In genomic region chr5:91174418-91174817, GRCh38 we compare ENCODE assay signal across 17 cellular contexts.
DNase-seq lines count a peak whose midpoint lies in the region; ATAC-seq and TF ChIP-seq lines count a peak whose summit lies in the region.
"Had no signal": no experiment of that assay in that cellular context is flagged by ENCODE, and none has a peak within 500 bp of the region (broad histone marks: within the 10 kb centered on the region; RNA-seq: fewer than 3 reads in every experiment).

No MANE protein-coding gene starts in this region.

- H3K4me2 ChIP-seq in trophoblast cell (ENCODE audit: low read length), result no peak overlapping the region

- H3K36me3 ChIP-seq in cardiac muscle cell, result no peaks in the 10 kb centered on the region
- no peaks in the 10 kb centered on the region for H3K36me3 ChIP-seq in heart left ventricle
- H3K36me3 ChIP-seq in gastroesophageal sphincter, result no peaks in the 10 kb centered on the region
- no peaks in the 10 kb centered on the region for H3K36me3 ChIP-seq in muscle layer of duodenum (ENCODE audit: control insufficient read depth in 1 of 2, insufficient read depth in 2 of 2, low read length in 2 of 2)
- no peaks in the 10 kb centered on the region for H3K36me3 ChIP-seq in transverse colon
- no peaks in the 10 kb centered on the region for H3K36me3 ChIP-seq in trophoblast cell (ENCODE audit: control insufficient read depth in 1 of 2, insufficient read depth in 2 of 2, low read length in 2 of 2)
- H3K36me3 ChIP-seq: BE2C had no signal

- no peak overlapping the region for H2BK120ac ChIP-seq in trophoblast cell (ENCODE audit: insufficient read depth, low read length, poor library complexity)

- no peaks in the 10 kb centered on the region for H3K27me3 ChIP-seq in cardiac muscle cell
- no peaks in the 10 kb centered on the region for H3K27me3 ChIP-seq in heart left ventricle
- H3K27me3 ChIP-seq in gastroesophageal sphincter, result no peaks in the 10 kb centered on the region
- no peaks in the 10 kb centered on the region for H3K27me3 ChIP-seq in muscle layer of duodenum (ENCODE audit: low read depth, low read length)
- no peaks in the 10 kb centered on the region for H3K27me3 ChIP-seq in transverse colon
- no peaks in the 10 kb centered on the region for H3K27me3 ChIP-seq in trophoblast cell (ENCODE audit: insufficient read depth, low read length)
- H3K27me3 ChIP-seq: BE2C had no signal

- H3K27ac ChIP-seq in cardiac muscle cell, result peak overlapping the region; percentile 7
- peak overlapping the region in 1 of 12 donors; percentile 36 for H3K27ac ChIP-seq in heart left ventricle
- peak overlapping the region in 3 of 4 donors; percentile 2 to 59 (median 22) for H3K27ac ChIP-seq in gastroesophageal sphincter
- peak overlapping the region; percentile 3 for H3K27ac ChIP-seq in muscle layer of duodenum (ENCODE audit: low read length)
- H3K27ac ChIP-seq in transverse colon, result peak overlapping the region in 3 of 4 donors; percentile 2 to 42 (median 35)
- H3K27ac ChIP-seq in trophoblast cell (ENCODE audit: low read depth, low read length), result no peak overlapping the region

- 93 to 100% (median 98%) methylated on average over 1 of the region's 1 CpG for WGBS in heart left ventricle, 4 donors
- 50 to 71% methylated on average over 1 of the region's 1 CpG for WGBS in gastroesophageal sphincter (ENCODE audit: low coverage in 1 of 2), 2 donors
- 60 to 81% methylated on average over 1 of the region's 1 CpG for WGBS in transverse colon (ENCODE audit: low coverage in 1 of 2), 2 donors
- no CpG with 5 or more reads among the region's 1 CpG for WGBS in trophoblast cell (ENCODE audit: extremely low coverage, insufficient coverage, insufficient read length)

- intact Hi-C loops in heart left ventricle (cut with DNase I), result loop anchor here in 1 of 10 donors (10.0 kb wide), 1 partner anchor 60 kb away; no protein-coding TSS in a partner anchor
- intact Hi-C loops in transverse colon (cut with DNase I; ENCODE audit: low total_unique reads), result no loop called here

- H2AK5ac ChIP-seq in trophoblast cell (ENCODE audit: low read length), result no peak overlapping the region

- no peaks in the 10 kb centered on the region for H3K79me1 ChIP-seq in trophoblast cell (ENCODE audit: low read length)

- no peak overlapping the region for H3K23ac ChIP-seq in trophoblast cell (ENCODE audit: low read length)

- DNase-seq in cardiac muscle cell (ENCODE audit: low read depth in 1 of 2, low spot score in 1 of 2) (no peak), heart left ventricle (no peak), transverse colon (no peak), kidney tubule cell (ENCODE audit: low spot score) (no peak), trophoblast cell (no peak), GM19240 (ENCODE audit: insufficient read length, low spot score) (no peak)
- DNase-seq: 8988T; BE2C; C1 segment of cervical spinal cord; Caco-2; CD4-positive, CD25-positive, alpha-beta regulatory T cell; DMS79 treated with DMSO at 0.1 percent for 48 hours; GF-D8; GOT3; H7 had no signal

- H2BK12ac ChIP-seq in trophoblast cell (ENCODE audit: low read length), result no peak overlapping the region

- H3K79me2 ChIP-seq in trophoblast cell (ENCODE audit: control insufficient read depth, insufficient read depth, low read length, poor library complexity), result no peaks in the 10 kb centered on the region

- no peak for TF ChIP-seq CTCF in cardiac muscle cell (IDR thresholded peaks at IDR 0.05; ENCODE audit: low read depth, low read length)
- TF ChIP-seq CTCF in heart left ventricle (IDR thresholded peaks at IDR 0.05), result no peak
- TF ChIP-seq CTCF in gastroesophageal sphincter (IDR thresholded peaks at IDR 0.05), result no peak
- no peak for TF ChIP-seq CTCF in transverse colon (IDR thresholded peaks at IDR 0.05)

- no peak overlapping the region for H3K14ac ChIP-seq in trophoblast cell (ENCODE audit: low read length)

- TF ChIP-seq POLR2A in heart left ventricle (IDR thresholded peaks at IDR 0.05), result no peak
- TF ChIP-seq POLR2A in gastroesophageal sphincter (IDR thresholded peaks at IDR 0.05), result no peak
- TF ChIP-seq POLR2A in transverse colon (IDR thresholded peaks at IDR 0.05), result no peak

- H3K4me3 ChIP-seq in cardiac muscle cell (no peak overlapping the region), heart left ventricle (no peak overlapping the region), gastroesophageal sphincter (no peak overlapping the region), muscle layer of duodenum (ENCODE audit: low read depth in 1 of 2, low read length in 2 of 2) (no peak overlapping the region), transverse colon (no peak overlapping the region), trophoblast cell (ENCODE audit: low read depth, low read length) (no peak overlapping the region)

- H4K8ac ChIP-seq in trophoblast cell (ENCODE audit: low read depth, low read length), result no peak overlapping the region

- in situ Hi-C loops in transverse colon (cut with MboI; ENCODE audit: low pct_ligation_motif_present in 1 of 4, low pct_unique_long_range_greater_than_20kb in 1 of 4, low sequenced_read_pairs in 3 of 4), result no loop called here

- H3K4ac ChIP-seq in trophoblast cell (ENCODE audit: low read depth, low read length), result no peak overlapping the region

- no peak overlapping the region for H4K12ac ChIP-seq in trophoblast cell (ENCODE audit: low read depth, low read length)

- ATAC-seq in heart left ventricle (no peak), gastroesophageal sphincter (no peak)

- H3K9me3 ChIP-seq in cardiac muscle cell (ENCODE audit: low read depth), result no peaks in the 10 kb centered on the region
- H3K9me3 ChIP-seq in heart left ventricle, result no peaks in the 10 kb centered on the region
- no peaks in the 10 kb centered on the region for H3K9me3 ChIP-seq in gastroesophageal sphincter
- H3K9me3 ChIP-seq in muscle layer of duodenum (ENCODE audit: control insufficient read depth in 1 of 2, low read length in 2 of 2), result no peaks in the 10 kb centered on the region
- no peaks in the 10 kb centered on the region for H3K9me3 ChIP-seq in transverse colon
- no peaks in the 10 kb centered on the region for H3K9me3 ChIP-seq in trophoblast cell (ENCODE audit: insufficient read depth, low read depth, low read length)
- H3K9me3 ChIP-seq: BE2C, Caco-2 had no signal

- no peak for TF ChIP-seq EP300 in gastroesophageal sphincter (IDR thresholded peaks at IDR 0.05)
- no peak for TF ChIP-seq EP300 in transverse colon (IDR thresholded peaks at IDR 0.05; ENCODE audit: low read depth)

- no peak overlapping the region for H3K9ac ChIP-seq in trophoblast cell (ENCODE audit: low read length)

- no peak overlapping the region for H4K91ac ChIP-seq in trophoblast cell (ENCODE audit: low read depth, low read length)

- H3K4me1 ChIP-seq in cardiac muscle cell (ENCODE audit: low read depth) (peaks cover 26% of the 10 kb centered on the region), heart left ventricle (peaks cover 0 to 14% (median 1%) of the 10 kb centered on the region in 12 donors), gastroesophageal sphincter (peaks cover 0 to 30% (median under 1%) of the 10 kb centered on the region in 3 donors), muscle layer of duodenum (ENCODE audit: control insufficient read depth in 1 of 2, insufficient read depth in 2 of 2, low read length in 2 of 2) (peaks cover 0 to 20% of the 10 kb centered on the region in 2 donors), transverse colon (peaks cover 0 to 4% (median 0%) of the 10 kb centered on the region in 4 donors), trophoblast cell (ENCODE audit: control insufficient read depth in 1 of 2, insufficient read depth in 2 of 2, low read length in 2 of 2) (peaks cover 0 to 4% of the 10 kb centered on the region in 2 experiments)
- H3K4me1 ChIP-seq: BE2C had no signal

- no peak overlapping the region for H2AFZ ChIP-seq in trophoblast cell (ENCODE audit: insufficient read depth, low read length, poor library complexity)

- no peak overlapping the region for H3K18ac ChIP-seq in trophoblast cell (ENCODE audit: low read length)

- H2BK5ac ChIP-seq in trophoblast cell (ENCODE audit: low read depth, low read length, poor library complexity), result no peak overlapping the region
